Comparison of ENCODE assay signal across 8 cellular contexts in genomic region chr1:32072622-32073386, GRCh38. TPM values are rescaled to one million over a fixed set of nuclear protein-coding genes. Genes with fewer than 3 reads are reported as not detected.
DNase-seq lines count a peak whose midpoint lies in the region; TF ChIP-seq lines count a peak whose summit lies in the region.

TMEM39B (plus strand) TSS chr1:32072939; CDS start chr1:32073048, 109 bp downstream.

- peaks cover 10% of the 10 kb centered on the region; the same call in 1 of the 2 replicates for H3F3A ChIP-seq in MM.1S (ENCODE audit: insufficient read depth, low read length)

- H3K4me3 ChIP-seq in HAP-1 (peak within 1 kb of the TSS; percentile 97), MM.1S (ENCODE audit: low read length) (peak within 1 kb of the TSS; percentile 87), fibroblast of pulmonary artery (replicated peaks; ENCODE audit: low read depth, low read length) (peak within 1 kb of the TSS; percentile 84)

- TF ChIP-seq CTCF in MM.1S (IDR thresholded peaks at IDR 0.05; ENCODE audit: low read length): no peak; the same call in 1 of the 2 replicates
- TF ChIP-seq CTCF in fibroblast of pulmonary artery (IDR thresholded peaks at IDR 0.05; ENCODE audit: low read length, missing control alignments): no peak
- peak in 2 of 3 experiments; percentile 16 to 47 for TF ChIP-seq CTCF in nephron (IDR thresholded peaks at IDR 0.05; ENCODE audit: unreplicated experiment in 3 of 3)

- peak within 1 kb of the TSS; percentile 79 for H3K4me2 ChIP-seq in MM.1S (ENCODE audit: low read depth, low read length)

- H3K36me3 ChIP-seq in HAP-1 (replicated peaks): peaks cover 17% of the 10 kb centered on the region
- no peaks in the 10 kb centered on the region; the same call in 1 of the 2 replicates for H3K36me3 ChIP-seq in MM.1S (replicated peaks; ENCODE audit: insufficient read depth, low read length)

- H2AFZ ChIP-seq in MM.1S (ENCODE audit: low read length): peak within 1 kb of the TSS; percentile 83

- peak within 1 kb of the TSS; percentile 81 for H3K27ac ChIP-seq in MM.1S (ENCODE audit: low read length)

- peak within 1 kb of the TSS; percentile 88 to 92 (median 88) for H3K4me3 Mint-ChIP-seq in nephron
- H3K4me3 Mint-ChIP-seq in stimulated activated naive CD8-positive, alpha-beta T cell treated with anti-CD3 and anti-CD28 coated beads, Interleukin-15, Interleukin-2, amounts not matched to agents 100 ng/mL and 50 ng/mL, for 24 hours: peak within 1 kb of the TSS; percentile 90

- peak within 1 kb of the TSS; percentile 93 to 99 (median 98) for H3K27ac Mint-ChIP-seq in nephron
- H3K27ac Mint-ChIP-seq in stimulated activated naive CD8-positive, alpha-beta T cell treated with anti-CD3 and anti-CD28 coated beads, Interleukin-15, Interleukin-2, amounts not matched to agents 100 ng/mL and 50 ng/mL, for 24 hours: peak within 1 kb of the TSS; percentile 91

- H3K9ac ChIP-seq in MM.1S (ENCODE audit: low read length): peak within 1 kb of the TSS; percentile 82

- H3K4me1 ChIP-seq in HAP-1: peaks cover 8% of the 10 kb centered on the region
- H3K4me1 ChIP-seq in MM.1S (ENCODE audit: low read length): peaks cover 9% of the 10 kb centered on the region

- H3K9me3 Mint-ChIP-seq in nephron: no peaks in the 10 kb centered on the region
- no peaks in the 10 kb centered on the region for H3K9me3 Mint-ChIP-seq in stimulated activated naive CD8-positive, alpha-beta T cell treated with anti-CD3 and anti-CD28 coated beads, Interleukin-15, Interleukin-2, amounts not matched to agents 100 ng/mL and 50 ng/mL, for 24 hours

- peak; percentile 95 for DNase-seq in G401 (ENCODE audit: low spot score)
- DNase-seq in HAP-1 (ENCODE audit: low spot score in 2 of 2): peak; percentile 90 to 95
- peak; percentile 96 for DNase-seq in MM.1S
- peak; percentile 98 for DNase-seq in SHP77 treated with DMSO at 0.1 percent for 48 hours (lab: John Stamatoyannopoulos, UW)
- peak; percentile 92 for DNase-seq in activated effector memory CD4-positive, alpha-beta T cell treated with Interleukin-2 at 50 U/mL for 16 hours
- DNase-seq in fibroblast of pulmonary artery (ENCODE audit: low read depth): peak; percentile 96

- H3K27me3 ChIP-seq in HAP-1 (ENCODE audit: low read depth) (no peaks in the 10 kb centered on the region), MM.1S (replicated peaks; ENCODE audit: insufficient read depth, low read length) (no peaks in the 10 kb centered on the region)

- H4K20me1 ChIP-seq in MM.1S (ENCODE audit: insufficient read depth, low read length): no peaks in the 10 kb centered on the region

- no peaks in the 10 kb centered on the region for H3K9me2 ChIP-seq in MM.1S (replicated peaks; ENCODE audit: insufficient read depth, low read length)

- no peaks in the 10 kb centered on the region for H3K9me3 ChIP-seq in HAP-1
- no peaks in the 10 kb centered on the region for H3K9me3 ChIP-seq in MM.1S (replicated peaks; ENCODE audit: insufficient read depth, low read length)

- no peaks in the 10 kb centered on the region for H3K27me3 Mint-ChIP-seq in nephron (ENCODE audit: low read depth)
- no peaks in the 10 kb centered on the region for H3K27me3 Mint-ChIP-seq in stimulated activated naive CD8-positive, alpha-beta T cell treated with anti-CD3 and anti-CD28 coated beads, Interleukin-15, Interleukin-2, amounts not matched to agents 100 ng/mL and 50 ng/mL, for 24 hours

- H3K79me2 ChIP-seq in MM.1S (ENCODE audit: low read length): peaks cover 29% of the 10 kb centered on the region

- peaks cover 25% of the 10 kb centered on the region for H3K4me1 Mint-ChIP-seq in nephron
- peaks cover 38% of the 10 kb centered on the region for H3K4me1 Mint-ChIP-seq in stimulated activated naive CD8-positive, alpha-beta T cell treated with anti-CD3 and anti-CD28 coated beads, Interleukin-15, Interleukin-2, amounts not matched to agents 100 ng/mL and 50 ng/mL, for 24 hours (ENCODE audit: low read depth)

- peaks cover 15% of the 10 kb centered on the region for H3K36me3 Mint-ChIP-seq in nephron (ENCODE audit: low read depth)
- peaks cover 12% of the 10 kb centered on the region for H3K36me3 Mint-ChIP-seq in stimulated activated naive CD8-positive, alpha-beta T cell treated with anti-CD3 and anti-CD28 coated beads, Interleukin-15, Interleukin-2, amounts not matched to agents 100 ng/mL and 50 ng/mL, for 24 hours (ENCODE audit: low read depth)

- in situ Hi-C loops in G401 (cut with HindIII; ENCODE audit: low sequenced_read_pairs): no loop called here
- in situ Hi-C loops in HAP-1 (cut with MboI; ENCODE audit: low sequenced_read_pairs): no loop called here

RNA-seq across cellular contexts. Expression of gene TMEM39B, which starts in this region (rescaled TPM):
- total RNA-seq in G401 (2014; rRNA removed; shearing (Covaris generic)): 10.3 and 19.0 TPM in 2 replicates

Comparison
In these comparisons a context has a peak if more than half of its experiments do, and no peak if none do; other contexts are left out.
1. Peak in every context shown above with its lines: DNase-seq, H3K4me3 ChIP-seq and H3K27ac ChIP-seq.
2. CTCF ChIP-seq: peak in nephron (2 of 3); none in MM.1S (single experiment) and fibroblast of pulmonary artery (single experiment).